In genomic region chr7:84704380-84704779, GRCh38 we compare ENCODE assay signal across 19 cellular contexts.
"Had no signal": no experiment of that assay in that cellular context is flagged by ENCODE, and none has a peak within 500 bp of the region (broad histone marks: within the 10 kb centered on the region; RNA-seq: fewer than 3 reads in every experiment).

No MANE protein-coding gene starts in this region.

- H3K27ac ChIP-seq: body of pancreas, gastrocnemius medialis, right atrium auricular region, thyroid gland had no signal

- H3K4me3 Mint-ChIP-seq: activated CD4-positive, alpha-beta T cell treated with anti-CD3 and anti-CD28 coated beads, Interleukin-2, amount 10 ng/mL, durations not matched to agents 7 days and 5 days; activated CD8-positive, alpha-beta T cell treated with anti-CD3 and anti-CD28 coated beads, Interleukin-2, amount 10 ng/mL, durations not matched to agents 7 days and 5 days; activated naive CD4-positive, alpha-beta T cell treated with anti-CD3 and anti-CD28 coated beads for 36 hours; activated T-cell treated with anti-CD3 and anti-CD28 coated beads, Interleukin-2, amount 50 U/mL, for 4 hours; effector memory CD8-positive, alpha-beta T cell; immature natural killer cell; natural killer cell had no signal

- H3K4me1 ChIP-seq: body of pancreas, gastrocnemius medialis, right atrium auricular region, thyroid gland had no signal

- H3K36me3 ChIP-seq: gastrocnemius medialis, right atrium auricular region, thyroid gland had no signal

- H3K27ac Mint-ChIP-seq: activated CD4-positive, alpha-beta T cell treated with anti-CD3 and anti-CD28 coated beads, Interleukin-2, amount 10 ng/mL, durations not matched to agents 7 days and 5 days; activated CD8-positive, alpha-beta T cell treated with anti-CD3 and anti-CD28 coated beads, Interleukin-2, amount 10 ng/mL, durations not matched to agents 7 days and 5 days; activated naive CD4-positive, alpha-beta T cell treated with anti-CD3 and anti-CD28 coated beads for 36 hours; effector memory CD8-positive, alpha-beta T cell; immature natural killer cell; natural killer cell had no signal

- H3K27me3 Mint-ChIP-seq: activated CD4-positive, alpha-beta T cell treated with anti-CD3 and anti-CD28 coated beads, Interleukin-2, amount 10 ng/mL, durations not matched to agents 7 days and 5 days; effector memory CD8-positive, alpha-beta T cell had no signal

- H3K27me3 ChIP-seq: body of pancreas, gastrocnemius medialis, right atrium auricular region, thyroid gland had no signal

- ATAC-seq: activated CD8-positive, alpha-beta T cell treated with anti-CD3 and anti-CD28 coated beads, Interleukin-2, amount 10 ng/mL, durations not matched to agents 7 days and 5 days; activated T-cell treated with anti-CD3 and anti-CD28 coated beads, Interleukin-2, amount 50 U/mL, for 4 hours; body of pancreas; effector memory CD8-positive, alpha-beta T cell; gastrocnemius medialis; left cardiac atrium; natural killer cell had no signal

- H3K4me3 ChIP-seq: body of pancreas, gastrocnemius medialis, right atrium auricular region, thyroid gland had no signal

- H3K9me3 ChIP-seq: body of pancreas, gastrocnemius medialis, right atrium auricular region, thyroid gland had no signal

- H3K9me3 Mint-ChIP-seq: activated CD4-positive, alpha-beta T cell treated with anti-CD3 and anti-CD28 coated beads, Interleukin-2, amount 10 ng/mL, durations not matched to agents 7 days and 5 days; activated naive CD4-positive, alpha-beta T cell treated with anti-CD3 and anti-CD28 coated beads for 36 hours; activated T-cell treated with anti-CD3 and anti-CD28 coated beads, Interleukin-2, amount 50 U/mL, for 4 hours had no signal

- DNase-seq: activated CD4-positive, alpha-beta T cell treated with anti-CD3 and anti-CD28 coated beads, Interleukin-2, amount 10 ng/mL, durations not matched to agents 7 days and 5 days; activated CD8-positive, alpha-beta memory T cell treated with anti-CD3 and anti-CD28 coated beads, Interleukin-2, amount 50 U/mL, for 4 hours; activated CD8-positive, alpha-beta T cell treated with anti-CD3 and anti-CD28 coated beads, Interleukin-2, amount 10 ng/mL, durations not matched to agents 7 days and 5 days; activated naive CD4-positive, alpha-beta T cell treated with anti-CD3 and anti-CD28 coated beads for 36 hours; activated T-cell treated with anti-CD3 and anti-CD28 coated beads, Interleukin-2, amount 50 U/mL, for 4 hours; body of pancreas; dermis blood vessel endothelial cell; effector memory CD8-positive, alpha-beta T cell; gastrocnemius medialis; head of caudate nucleus; immature natural killer cell; left cardiac atrium; natural killer cell; occipital lobe; stimulated activated CD4-positive, alpha-beta T cell treated with anti-CD3 and anti-CD28 coated beads, Interleukin-2, amount 100 ng/mL, for 24 hours; stimulated activated naive CD4-positive, alpha-beta T cell treated with Interleukin-2 at 50 U/mL for 16 hours; T1000; thyroid gland had no signal

- H3K4me1 Mint-ChIP-seq: activated CD4-positive, alpha-beta T cell treated with anti-CD3 and anti-CD28 coated beads, Interleukin-2, amount 10 ng/mL, durations not matched to agents 7 days and 5 days; immature natural killer cell; natural killer cell had no signal

- H3K36me3 Mint-ChIP-seq: immature natural killer cell, natural killer cell had no signal
